ENCODE assay signal across 8 cellular contexts in genomic region chr3:38655708-38656300, GRCh38. TPM values are rescaled to one million over a fixed set of nuclear protein-coding genes. Genes with fewer than 3 reads are reported as not detected.
DNase-seq lines count a peak whose midpoint lies in the region; ATAC-seq and TF ChIP-seq lines count a peak whose summit lies in the region.

No MANE protein-coding gene starts in this region.

- intact Hi-C loops in tibial artery (cut with DNase I; ENCODE audit: low total_unique reads) = no loop called here

- H3K9me3 ChIP-seq in tibial artery = peaks cover 0 to 2% (median 0%) of the 10 kb centered on the region in 3 donors

- TF ChIP-seq CTCF in fibroblast of villous mesenchyme (IDR thresholded peaks at IDR 0.05; ENCODE audit: insufficient read depth, low read depth, low read length) = peak; percentile 57
- TF ChIP-seq CTCF in tibial artery (IDR thresholded peaks at IDR 0.05) = no peak

- H3K4me1 Mint-ChIP-seq in stimulated activated memory B cell treated with anti-CD40 and anti-IgM and Interleukin-4, amounts not matched to agents 10 μg/mL and 1 μg/mL and 100 μg/mL, for 72 hours = no peaks in the 10 kb centered on the region

- DNase-seq in NCI-H2107 treated with DMSO at 0.1 percent for 48 hours (lab: John Stamatoyannopoulos, UW; ENCODE audit: unreplicated experiment) (peak; percentile 4), NCI-H2107 (lab: John Stamatoyannopoulos, UW) (no peak), LoVo (ENCODE audit: low spot score) (peak; percentile 52), SKM-1 treated with dmso at 0.1 percent for 144 hours (lab: John Stamatoyannopoulos, UW; ENCODE audit: unreplicated experiment) (peak; percentile 65), fibroblast of villous mesenchyme (ENCODE audit: low read depth) (peak; percentile 48), tibial artery (no peak)

- H3K4me3 Mint-ChIP-seq in stimulated activated memory B cell treated with anti-CD40 and anti-IgM and Interleukin-4, amounts not matched to agents 10 μg/mL and 1 μg/mL and 100 μg/mL, for 72 hours = no peak overlapping the region

- peaks cover 0 to 45% of the 10 kb centered on the region in 2 donors for H3K27me3 ChIP-seq in tibial artery

- no peaks in the 10 kb centered on the region for H3K36me3 ChIP-seq in tibial artery

- H3K27ac Mint-ChIP-seq in stimulated activated memory B cell treated with anti-CD40 and anti-IgM and Interleukin-4, amounts not matched to agents 10 μg/mL and 1 μg/mL and 100 μg/mL, for 72 hours = no peak overlapping the region

- H3K9me3 Mint-ChIP-seq in stimulated activated memory B cell treated with anti-CD40 and anti-IgM and Interleukin-4, amounts not matched to agents 10 μg/mL and 1 μg/mL and 100 μg/mL, for 72 hours = peaks cover 2% of the 10 kb centered on the region

- no peaks in the 10 kb centered on the region for H3K36me3 Mint-ChIP-seq in stimulated activated memory B cell treated with anti-CD40 and anti-IgM and Interleukin-4, amounts not matched to agents 10 μg/mL and 1 μg/mL and 100 μg/mL, for 72 hours

- H3K27ac ChIP-seq in tibial artery = no peak overlapping the region

- ATAC-seq in stimulated activated memory B cell treated with anti-CD40 and anti-IgM and Interleukin-4, amounts not matched to agents 10 μg/mL and 1 μg/mL and 100 μg/mL, for 72 hours = peak; percentile 28
- no peak for ATAC-seq in GM18519 (IDR thresholded peaks at IDR 0.05; ENCODE audit: low FRiP score, unreplicated experiment)

- peaks cover 0 to 4% (median 2%) of the 10 kb centered on the region in 4 donors for H3K4me1 ChIP-seq in tibial artery

- H3K4me3 ChIP-seq in fibroblast of villous mesenchyme (ENCODE audit: low read depth, low read length) = no peak overlapping the region
- no peak overlapping the region for H3K4me3 ChIP-seq in tibial artery

- H3K27me3 Mint-ChIP-seq in stimulated activated memory B cell treated with anti-CD40 and anti-IgM and Interleukin-4, amounts not matched to agents 10 μg/mL and 1 μg/mL and 100 μg/mL, for 72 hours = peaks cover 34% of the 10 kb centered on the region

RNA-seq across cellular contexts. Expression of gene SCN5A, which starts 6.3 kb away (rescaled TPM):
- total RNA-seq in fibroblast of villous mesenchyme = 0.43 and 0.97 TPM in 2 replicates

Comparison
In these comparisons a context has a peak if more than half of its experiments do, and no peak if none do; other contexts are left out.
1. DNase-seq: peak in NCI-H2107 treated with DMSO at 0.1 percent for 48 hours (single experiment), LoVo (single experiment), SKM-1 treated with dmso at 0.1 percent for 144 hours (single experiment) and fibroblast of villous mesenchyme (single experiment); none in NCI-H2107 (single experiment) and tibial artery (0 of 2).